In the genomic region with DNA sequence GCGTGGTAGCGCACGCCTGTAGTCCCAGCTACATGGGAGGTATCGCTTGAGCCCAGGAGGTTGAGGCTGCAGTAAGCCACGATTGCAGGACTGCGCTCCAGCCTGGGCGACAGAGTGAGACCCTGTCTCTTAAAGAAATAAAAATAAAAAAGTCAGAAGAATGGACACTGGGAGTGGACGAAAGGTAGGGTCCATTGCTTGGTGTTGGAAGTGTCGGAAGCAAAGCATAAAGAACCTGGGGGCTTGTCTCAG, we compare ENCODE assay signal across 6 cellular contexts. TPM values are rescaled to one million over a fixed set of nuclear protein-coding genes. Genes with fewer than 3 reads are reported as not detected.
DNase-seq lines count a peak whose midpoint lies in the region; ATAC-seq and TF ChIP-seq lines count a peak whose summit lies in the region.

No MANE protein-coding gene starts in this region.

- DNase-seq in activated T-cell treated with anti-CD3 and anti-CD28 coated beads, Interleukin-2, amount 50 U/mL, for 4 hours, result no peak
- DNase-seq in activated T-cell treated with anti-CD3 and anti-CD28 coated beads, Interleukin-2, amount 50 U/mL, for 1 hour, result no peak
- DNase-seq in heart left ventricle (no peak), transverse colon (no peak), NCI-H510A (lab: John Stamatoyannopoulos, UW) (no peak)

- H3K36me3 ChIP-seq in heart left ventricle (peaks cover 0 to 18% (median 0%) of the 10 kb centered on the region in 9 donors), transverse colon (no peaks in the 10 kb centered on the region)

- no peak for ATAC-seq in activated T-cell treated with anti-CD3 and anti-CD28 coated beads, Interleukin-2, amount 50 U/mL, for 4 hours
- ATAC-seq in heart left ventricle, result peak in 3 of 4 donors; percentile 5 to 40 (median 28)
- no peak for ATAC-seq in GM21367 (IDR thresholded peaks at IDR 0.05; ENCODE audit: unreplicated experiment)

- H3K4me3 ChIP-seq in heart left ventricle (peak overlapping the region; percentile 68 to 99 (median 92)), transverse colon (peak overlapping the region in 3 of 4 donors; percentile 56 to 90 (median 73))

- H3K9me3 Mint-ChIP-seq in activated T-cell treated with anti-CD3 and anti-CD28 coated beads, Interleukin-2, amount 50 U/mL, for 4 hours, result no peaks in the 10 kb centered on the region

- 8 to 39% (median 16%) methylated on average over 9 of the region's 9 CpGs for WGBS in heart left ventricle, 4 donors
- WGBS in transverse colon (ENCODE audit: low coverage in 1 of 2), 2 donors, result 24% methylated on average over 9 of the region's 9 CpGs; no CpG with 5 or more reads in 1 of the 2 donors

- no peaks in the 10 kb centered on the region for H3K36me3 Mint-ChIP-seq in activated T-cell treated with anti-CD3 and anti-CD28 coated beads, Interleukin-2, amount 50 U/mL, for 4 hours (ENCODE audit: insufficient read depth)

- intact Hi-C loops in heart left ventricle (cut with DNase I), result loop anchor here in 3 of 10 donors (1.0 to 10.0 kb wide), 3 partner anchors 17 to 160 kb away; partner anchors contain the start of genes LRFN3 (in 1 of the 3) and PROSER3 (in 1 of the 3)
- intact Hi-C loops in transverse colon (cut with DNase I; ENCODE audit: low total_unique reads), result no loop called here

- TF ChIP-seq POLR2A in heart left ventricle (IDR thresholded peaks at IDR 0.05) (no peak), transverse colon (IDR thresholded peaks at IDR 0.05) (no peak)

- in situ Hi-C loops in transverse colon (cut with MboI; ENCODE audit: low pct_ligation_motif_present in 1 of 4, low pct_unique_long_range_greater_than_20kb in 1 of 4, low sequenced_read_pairs in 3 of 4), result no loop called here

- peak overlapping the region; percentile 71 for H3K4me3 Mint-ChIP-seq in activated T-cell treated with anti-CD3 and anti-CD28 coated beads, Interleukin-2, amount 50 U/mL, for 4 hours

- H3K27ac ChIP-seq in heart left ventricle (no peak overlapping the region), transverse colon (peak overlapping the region in 1 of 4 donors; percentile 56)

- TF ChIP-seq EP300 in transverse colon (IDR thresholded peaks at IDR 0.05; ENCODE audit: low read depth), result no peak

- no peaks in the 10 kb centered on the region for H3K27me3 Mint-ChIP-seq in activated T-cell treated with anti-CD3 and anti-CD28 coated beads, Interleukin-2, amount 50 U/mL, for 4 hours (ENCODE audit: low read depth)

- H3K27me3 ChIP-seq in heart left ventricle, result no peaks in the 10 kb centered on the region
- no peaks in the 10 kb centered on the region for H3K27me3 ChIP-seq in transverse colon

- peaks cover 0 to 17% (median 5%) of the 10 kb centered on the region in 12 donors for H3K4me1 ChIP-seq in heart left ventricle
- peaks cover 4 to 15% (median 13%) of the 10 kb centered on the region in 4 donors for H3K4me1 ChIP-seq in transverse colon

- H3K4me1 Mint-ChIP-seq in activated T-cell treated with anti-CD3 and anti-CD28 coated beads, Interleukin-2, amount 50 U/mL, for 4 hours (ENCODE audit: low read depth), result peaks cover 19% of the 10 kb centered on the region

- H3K9me3 ChIP-seq in heart left ventricle (no peaks in the 10 kb centered on the region), transverse colon (no peaks in the 10 kb centered on the region)

- TF ChIP-seq CTCF in heart left ventricle (IDR thresholded peaks at IDR 0.05) (no peak), transverse colon (IDR thresholded peaks at IDR 0.05) (no peak)

RNA-seq across cellular contexts. Expression of gene ARHGAP33, which starts 0.4 kb away (rescaled TPM):
- total RNA-seq in activated T-cell treated with anti-CD3 and anti-CD28 coated beads, Interleukin-2, amount 50 U/mL, for 4 hours, result 1 to 10 TPM; 5.5 to 6.9 (median 6.2) TPM
- total RNA-seq in heart left ventricle (1 to 10 TPM in 8 of 9 donors, under 1 TPM in 1; 0.50 to 7.8 (median 5.7) TPM), transverse colon (10 to 100 TPM in 2 of 4 donors, 1 to 10 TPM in 2; 6.7 to 70.3 (median 17.2) TPM)
- 1 to 10 TPM; 3.2 to 3.4 TPM for polyA plus RNA-seq in heart left ventricle

RNA-seq across cellular contexts. Expression of gene PROSER3, which starts 17.0 kb away (rescaled TPM):
- 10 to 100 TPM; 27.2 to 33.7 (median 27.3) TPM for total RNA-seq in activated T-cell treated with anti-CD3 and anti-CD28 coated beads, Interleukin-2, amount 50 U/mL, for 4 hours
- 10 to 100 TPM in 4 of 9 donors, 1 to 10 TPM in 5; 1.9 to 19.7 (median 9.7) TPM for total RNA-seq in heart left ventricle
- polyA plus RNA-seq in heart left ventricle, result 10 to 100 TPM in 1 of 2 donors, 1 to 10 TPM in 1; 6.0 to 12.8 TPM
- 10 to 100 TPM in 2 of 4 donors, 1 to 10 TPM in 2; 9.2 to 42.8 (median 24.6) TPM for total RNA-seq in transverse colon

RNA-seq across cellular contexts. Expression of gene HSPB6, which starts 18.1 kb away (rescaled TPM):
- total RNA-seq in activated T-cell treated with anti-CD3 and anti-CD28 coated beads, Interleukin-2, amount 50 U/mL, for 4 hours, result under 1 TPM; 0.22 to 0.46 (median 0.37) TPM
- 1,000 to 10,000 TPM in 1 of 9 donors, 100 to 1,000 TPM in 8; 226 to 1,012 (median 652) TPM for total RNA-seq in heart left ventricle
- 100 to 1,000 TPM; 156 to 457 TPM for polyA plus RNA-seq in heart left ventricle
- total RNA-seq in transverse colon, result 100 to 1,000 TPM in 1 of 4 donors, 10 to 100 TPM in 3; 22.3 to 185 (median 43.9) TPM

RNA-seq across cellular contexts. Expression of gene LIN37, which starts 26.6 kb away (rescaled TPM):
- total RNA-seq in activated T-cell treated with anti-CD3 and anti-CD28 coated beads, Interleukin-2, amount 50 U/mL, for 4 hours, result 1 to 10 TPM; 5.8 to 6.4 (median 6.4) TPM
- 10 to 100 TPM in 3 of 9 donors, 1 to 10 TPM in 6; 3.7 to 12.2 (median 7.6) TPM for total RNA-seq in heart left ventricle
- 10 to 100 TPM; 20.1 to 23.0 TPM for polyA plus RNA-seq in heart left ventricle
- total RNA-seq in transverse colon, result 10 to 100 TPM; 10.5 to 41.1 (median 15.8) TPM

RNA-seq across cellular contexts. Expression of gene PSENEN, which starts 29.5 kb away (rescaled TPM):
- total RNA-seq in activated T-cell treated with anti-CD3 and anti-CD28 coated beads, Interleukin-2, amount 50 U/mL, for 4 hours, result 10 to 100 TPM; 46.1 to 49.3 (median 47.9) TPM
- total RNA-seq in heart left ventricle, result 10 to 100 TPM; 25.2 to 69.0 (median 40.9) TPM
- polyA plus RNA-seq in heart left ventricle, result 10 to 100 TPM; 52.6 to 95.1 TPM
- 10 to 100 TPM in 3 of 4 donors, 1 to 10 TPM in 1; 6.6 to 80.0 (median 56.8) TPM for total RNA-seq in transverse colon

Comparison
In these comparisons a context has a peak if more than half of its experiments do, and no peak if none do; other contexts are left out.
1. ATAC-seq: peak in heart left ventricle (3 of 4); none in activated T-cell treated with anti-CD3 and anti-CD28 coated beads, Interleukin-2, amount 50 U/mL, for 4 hours (0 of 2) and GM21367 (single experiment).
2. RNA of gene HSPB6, which starts 18.1 kb away (total RNA-seq): 226 to 1,012 TPM in heart left ventricle and 22.3 to 185 TPM in transverse colon; 0.22 to 0.46 TPM in activated T-cell treated with anti-CD3 and anti-CD28 coated beads, Interleukin-2, amount 50 U/mL, for 4 hours; every median in the first group is over 10 times any median in the second.